Comparison of ENCODE assay signal across 1 cellular context in the genomic region with DNA sequence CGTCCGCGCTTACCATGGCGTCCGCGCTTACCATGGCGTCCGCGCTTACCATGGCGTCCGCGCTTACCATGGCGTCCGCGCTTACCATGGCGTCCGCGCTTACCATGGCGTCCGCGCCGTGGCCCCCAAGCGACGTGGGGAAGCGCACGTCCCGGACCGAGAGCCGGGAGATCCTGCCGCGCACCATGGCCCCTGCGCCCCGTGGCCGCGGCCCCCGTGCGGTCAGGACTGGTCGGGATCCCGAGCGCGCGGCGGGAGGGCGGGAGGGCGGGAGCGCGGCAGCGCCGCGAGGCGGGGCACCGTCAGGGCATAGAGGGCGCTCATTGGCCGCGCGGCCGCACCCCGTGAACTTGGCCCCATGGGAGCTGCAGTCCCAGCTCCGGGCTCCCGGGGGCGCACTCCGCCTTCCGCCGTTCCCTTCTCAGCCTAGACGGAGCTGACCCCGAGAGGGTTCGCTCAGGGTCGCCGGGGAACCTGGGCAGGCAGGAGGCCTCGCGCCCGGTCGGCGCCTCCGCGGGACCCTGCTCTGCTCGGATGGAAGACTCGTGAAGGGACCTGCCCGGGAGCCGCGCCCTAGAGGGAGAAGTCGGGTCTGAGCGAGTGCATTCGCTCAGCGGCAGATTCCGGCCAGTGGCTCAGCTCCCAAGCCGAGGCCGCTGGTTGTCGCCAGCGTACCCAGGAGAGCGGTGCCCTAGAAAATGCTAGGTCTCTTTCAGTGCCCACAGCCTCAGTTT.
TF ChIP-seq lines count a peak whose summit lies in the region.

A gene with protein sequence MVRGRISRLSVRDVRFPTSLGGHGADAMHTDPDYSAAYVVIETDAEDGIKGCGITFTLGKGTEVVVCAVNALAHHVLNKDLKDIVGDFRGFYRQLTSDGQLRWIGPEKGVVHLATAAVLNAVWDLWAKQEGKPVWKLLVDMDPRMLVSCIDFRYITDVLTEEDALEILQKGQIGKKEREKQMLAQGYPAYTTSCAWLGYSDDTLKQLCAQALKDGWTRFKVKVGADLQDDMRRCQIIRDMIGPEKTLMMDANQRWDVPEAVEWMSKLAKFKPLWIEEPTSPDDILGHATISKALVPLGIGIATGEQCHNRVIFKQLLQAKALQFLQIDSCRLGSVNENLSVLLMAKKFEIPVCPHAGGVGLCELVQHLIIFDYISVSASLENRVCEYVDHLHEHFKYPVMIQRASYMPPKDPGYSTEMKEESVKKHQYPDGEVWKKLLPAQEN (minus strand): TSS at position 230 of the 734 bp plus-strand sequence. CDS start 43 bp downstream, at position 187.

TF ChIP-seq in K562, 482 proteins besides CTCF, POLR2A, EP300 and RAD21 (continued from another document and continues in another):
- TF ChIP-seq, protein P1, sequence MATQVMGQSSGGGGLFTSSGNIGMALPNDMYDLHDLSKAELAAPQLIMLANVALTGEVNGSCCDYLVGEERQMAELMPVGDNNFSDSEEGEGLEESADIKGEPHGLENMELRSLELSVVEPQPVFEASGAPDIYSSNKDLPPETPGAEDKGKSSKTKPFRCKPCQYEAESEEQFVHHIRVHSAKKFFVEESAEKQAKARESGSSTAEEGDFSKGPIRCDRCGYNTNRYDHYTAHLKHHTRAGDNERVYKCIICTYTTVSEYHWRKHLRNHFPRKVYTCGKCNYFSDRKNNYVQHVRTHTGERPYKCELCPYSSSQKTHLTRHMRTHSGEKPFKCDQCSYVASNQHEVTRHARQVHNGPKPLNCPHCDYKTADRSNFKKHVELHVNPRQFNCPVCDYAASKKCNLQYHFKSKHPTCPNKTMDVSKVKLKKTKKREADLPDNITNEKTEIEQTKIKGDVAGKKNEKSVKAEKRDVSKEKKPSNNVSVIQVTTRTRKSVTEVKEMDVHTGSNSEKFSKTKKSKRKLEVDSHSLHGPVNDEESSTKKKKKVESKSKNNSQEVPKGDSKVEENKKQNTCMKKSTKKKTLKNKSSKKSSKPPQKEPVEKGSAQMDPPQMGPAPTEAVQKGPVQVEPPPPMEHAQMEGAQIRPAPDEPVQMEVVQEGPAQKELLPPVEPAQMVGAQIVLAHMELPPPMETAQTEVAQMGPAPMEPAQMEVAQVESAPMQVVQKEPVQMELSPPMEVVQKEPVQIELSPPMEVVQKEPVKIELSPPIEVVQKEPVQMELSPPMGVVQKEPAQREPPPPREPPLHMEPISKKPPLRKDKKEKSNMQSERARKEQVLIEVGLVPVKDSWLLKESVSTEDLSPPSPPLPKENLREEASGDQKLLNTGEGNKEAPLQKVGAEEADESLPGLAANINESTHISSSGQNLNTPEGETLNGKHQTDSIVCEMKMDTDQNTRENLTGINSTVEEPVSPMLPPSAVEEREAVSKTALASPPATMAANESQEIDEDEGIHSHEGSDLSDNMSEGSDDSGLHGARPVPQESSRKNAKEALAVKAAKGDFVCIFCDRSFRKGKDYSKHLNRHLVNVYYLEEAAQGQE (CRISPR knock-in tag; IDR thresholded peaks at IDR 0.05; ENCODE audit: low read depth), result no peak
- TF ChIP-seq MBD2 (IDR thresholded peaks at IDR 0.05; ENCODE audit: borderline replicate concordance, low read depth) (peak; percentile 61; the same call in 1 of the 2 replicates), ILK (tag; IDR thresholded peaks at IDR 0.05; ENCODE audit: borderline replicate concordance, low read depth) (no peak), ZNF146 (CRISPR knock-in tag; IDR thresholded peaks at IDR 0.05; ENCODE audit: unreplicated experiment) (no peak), MYBL2 (IDR thresholded peaks at IDR 0.05; ENCODE audit: low read depth) (no peak), MYBL2 (CRISPR knock-in tag; IDR thresholded peaks at IDR 0.05; ENCODE audit: borderline replicate concordance) (no peak), ZNF561 (CRISPR knock-in tag; conservative IDR thresholded peaks at IDR 0.05) (no peak), TAF7 (tag; IDR thresholded peaks at IDR 0.05) (no peak), ZNF12 (CRISPR knock-in tag; IDR thresholded peaks at IDR 0.05) (no peak), CBX3 (IDR thresholded peaks at IDR 0.05; ENCODE audit: borderline replicate concordance in 1 of 2, low read length in 2 of 2) (peak; percentile 56 to 74; a peak in 2 of 3 replicates), PTRF (tag; IDR thresholded peaks at IDR 0.05) (no peak), ZNF133 (CRISPR knock-in tag; IDR thresholded peaks at IDR 0.05) (no peak), PURB (CRISPR knock-in tag; IDR thresholded peaks at IDR 0.05; ENCODE audit: low read depth) (no peak), KDM2B (CRISPR knock-in tag; IDR thresholded peaks at IDR 0.05) (no peak), HSF4 (CRISPR knock-in tag; IDR thresholded peaks at IDR 0.05; ENCODE audit: borderline replicate concordance) (no peak), ZNF583 (CRISPR knock-in tag; IDR thresholded peaks at IDR 0.05) (no peak), CBX1 (IDR thresholded peaks at IDR 0.05; ENCODE audit: low read depth) (peak; percentile 93; the same call in 1 of the 2 replicates), CBX8 (IDR thresholded peaks at IDR 0.05; ENCODE audit: borderline replicate concordance, extremely low read depth, low read depth, low read length, poor library complexity, severe bottlenecking) (no peak), ZSCAN29 (IDR thresholded peaks at IDR 0.05) (no peak), NFIX (CRISPR knock-in tag; IDR thresholded peaks at IDR 0.05; ENCODE audit: low read depth) (no peak), ZNF586 (CRISPR knock-in tag; conservative IDR thresholded peaks at IDR 0.05) (no peak)
- TF ChIP-seq, protein P2, sequence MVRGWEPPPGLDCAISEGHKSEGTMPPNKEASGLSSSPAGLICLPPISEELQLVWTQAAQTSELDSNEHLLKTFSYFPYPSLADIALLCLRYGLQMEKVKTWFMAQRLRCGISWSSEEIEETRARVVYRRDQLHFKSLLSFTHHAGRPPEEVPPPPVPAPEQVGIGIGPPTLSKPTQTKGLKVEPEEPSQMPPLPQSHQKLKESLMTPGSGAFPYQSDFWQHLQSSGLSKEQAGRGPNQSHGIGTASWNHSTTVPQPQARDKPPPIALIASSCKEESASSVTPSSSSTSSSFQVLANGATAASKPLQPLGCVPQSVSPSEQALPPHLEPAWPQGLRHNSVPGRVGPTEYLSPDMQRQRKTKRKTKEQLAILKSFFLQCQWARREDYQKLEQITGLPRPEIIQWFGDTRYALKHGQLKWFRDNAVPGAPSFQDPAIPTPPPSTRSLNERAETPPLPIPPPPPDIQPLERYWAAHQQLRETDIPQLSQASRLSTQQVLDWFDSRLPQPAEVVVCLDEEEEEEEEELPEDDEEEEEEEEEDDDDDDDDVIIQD (CRISPR knock-in tag; IDR thresholded peaks at IDR 0.05), result no peak
- TF ChIP-seq, protein P3, sequence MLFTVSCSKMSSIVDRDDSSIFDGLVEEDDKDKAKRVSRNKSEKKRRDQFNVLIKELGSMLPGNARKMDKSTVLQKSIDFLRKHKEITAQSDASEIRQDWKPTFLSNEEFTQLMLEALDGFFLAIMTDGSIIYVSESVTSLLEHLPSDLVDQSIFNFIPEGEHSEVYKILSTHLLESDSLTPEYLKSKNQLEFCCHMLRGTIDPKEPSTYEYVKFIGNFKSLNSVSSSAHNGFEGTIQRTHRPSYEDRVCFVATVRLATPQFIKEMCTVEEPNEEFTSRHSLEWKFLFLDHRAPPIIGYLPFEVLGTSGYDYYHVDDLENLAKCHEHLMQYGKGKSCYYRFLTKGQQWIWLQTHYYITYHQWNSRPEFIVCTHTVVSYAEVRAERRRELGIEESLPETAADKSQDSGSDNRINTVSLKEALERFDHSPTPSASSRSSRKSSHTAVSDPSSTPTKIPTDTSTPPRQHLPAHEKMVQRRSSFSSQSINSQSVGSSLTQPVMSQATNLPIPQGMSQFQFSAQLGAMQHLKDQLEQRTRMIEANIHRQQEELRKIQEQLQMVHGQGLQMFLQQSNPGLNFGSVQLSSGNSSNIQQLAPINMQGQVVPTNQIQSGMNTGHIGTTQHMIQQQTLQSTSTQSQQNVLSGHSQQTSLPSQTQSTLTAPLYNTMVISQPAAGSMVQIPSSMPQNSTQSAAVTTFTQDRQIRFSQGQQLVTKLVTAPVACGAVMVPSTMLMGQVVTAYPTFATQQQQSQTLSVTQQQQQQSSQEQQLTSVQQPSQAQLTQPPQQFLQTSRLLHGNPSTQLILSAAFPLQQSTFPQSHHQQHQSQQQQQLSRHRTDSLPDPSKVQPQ (CRISPR knock-in tag; IDR thresholded peaks at IDR 0.05; ENCODE audit: borderline replicate concordance), result no peak
- TF ChIP-seq, protein P4, sequence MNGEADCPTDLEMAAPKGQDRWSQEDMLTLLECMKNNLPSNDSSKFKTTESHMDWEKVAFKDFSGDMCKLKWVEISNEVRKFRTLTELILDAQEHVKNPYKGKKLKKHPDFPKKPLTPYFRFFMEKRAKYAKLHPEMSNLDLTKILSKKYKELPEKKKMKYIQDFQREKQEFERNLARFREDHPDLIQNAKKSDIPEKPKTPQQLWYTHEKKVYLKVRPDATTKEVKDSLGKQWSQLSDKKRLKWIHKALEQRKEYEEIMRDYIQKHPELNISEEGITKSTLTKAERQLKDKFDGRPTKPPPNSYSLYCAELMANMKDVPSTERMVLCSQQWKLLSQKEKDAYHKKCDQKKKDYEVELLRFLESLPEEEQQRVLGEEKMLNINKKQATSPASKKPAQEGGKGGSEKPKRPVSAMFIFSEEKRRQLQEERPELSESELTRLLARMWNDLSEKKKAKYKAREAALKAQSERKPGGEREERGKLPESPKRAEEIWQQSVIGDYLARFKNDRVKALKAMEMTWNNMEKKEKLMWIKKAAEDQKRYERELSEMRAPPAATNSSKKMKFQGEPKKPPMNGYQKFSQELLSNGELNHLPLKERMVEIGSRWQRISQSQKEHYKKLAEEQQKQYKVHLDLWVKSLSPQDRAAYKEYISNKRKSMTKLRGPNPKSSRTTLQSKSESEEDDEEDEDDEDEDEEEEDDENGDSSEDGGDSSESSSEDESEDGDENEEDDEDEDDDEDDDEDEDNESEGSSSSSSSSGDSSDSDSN (IDR thresholded peaks at IDR 0.05; ENCODE audit: borderline replicate concordance in 1 of 2, low read depth in 2 of 2, low read length in 2 of 2), result 0 out of 4 replicates have a peak, but pooled peaks of 1 of the 2 experiments have one; percentile 56
- TF ChIP-seq, protein P5, sequence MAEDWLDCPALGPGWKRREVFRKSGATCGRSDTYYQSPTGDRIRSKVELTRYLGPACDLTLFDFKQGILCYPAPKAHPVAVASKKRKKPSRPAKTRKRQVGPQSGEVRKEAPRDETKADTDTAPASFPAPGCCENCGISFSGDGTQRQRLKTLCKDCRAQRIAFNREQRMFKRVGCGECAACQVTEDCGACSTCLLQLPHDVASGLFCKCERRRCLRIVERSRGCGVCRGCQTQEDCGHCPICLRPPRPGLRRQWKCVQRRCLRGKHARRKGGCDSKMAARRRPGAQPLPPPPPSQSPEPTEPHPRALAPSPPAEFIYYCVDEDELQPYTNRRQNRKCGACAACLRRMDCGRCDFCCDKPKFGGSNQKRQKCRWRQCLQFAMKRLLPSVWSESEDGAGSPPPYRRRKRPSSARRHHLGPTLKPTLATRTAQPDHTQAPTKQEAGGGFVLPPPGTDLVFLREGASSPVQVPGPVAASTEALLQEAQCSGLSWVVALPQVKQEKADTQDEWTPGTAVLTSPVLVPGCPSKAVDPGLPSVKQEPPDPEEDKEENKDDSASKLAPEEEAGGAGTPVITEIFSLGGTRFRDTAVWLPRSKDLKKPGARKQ (CRISPR knock-in tag; IDR thresholded peaks at IDR 0.05), result peak; percentile 96
- TF ChIP-seq, protein P6, sequence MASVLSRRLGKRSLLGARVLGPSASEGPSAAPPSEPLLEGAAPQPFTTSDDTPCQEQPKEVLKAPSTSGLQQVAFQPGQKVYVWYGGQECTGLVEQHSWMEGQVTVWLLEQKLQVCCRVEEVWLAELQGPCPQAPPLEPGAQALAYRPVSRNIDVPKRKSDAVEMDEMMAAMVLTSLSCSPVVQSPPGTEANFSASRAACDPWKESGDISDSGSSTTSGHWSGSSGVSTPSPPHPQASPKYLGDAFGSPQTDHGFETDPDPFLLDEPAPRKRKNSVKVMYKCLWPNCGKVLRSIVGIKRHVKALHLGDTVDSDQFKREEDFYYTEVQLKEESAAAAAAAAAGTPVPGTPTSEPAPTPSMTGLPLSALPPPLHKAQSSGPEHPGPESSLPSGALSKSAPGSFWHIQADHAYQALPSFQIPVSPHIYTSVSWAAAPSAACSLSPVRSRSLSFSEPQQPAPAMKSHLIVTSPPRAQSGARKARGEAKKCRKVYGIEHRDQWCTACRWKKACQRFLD (CRISPR knock-in tag; IDR thresholded peaks at IDR 0.05), result peak; percentile 23; the same call in 1 of the 2 replicates
- TF ChIP-seq, protein P7, sequence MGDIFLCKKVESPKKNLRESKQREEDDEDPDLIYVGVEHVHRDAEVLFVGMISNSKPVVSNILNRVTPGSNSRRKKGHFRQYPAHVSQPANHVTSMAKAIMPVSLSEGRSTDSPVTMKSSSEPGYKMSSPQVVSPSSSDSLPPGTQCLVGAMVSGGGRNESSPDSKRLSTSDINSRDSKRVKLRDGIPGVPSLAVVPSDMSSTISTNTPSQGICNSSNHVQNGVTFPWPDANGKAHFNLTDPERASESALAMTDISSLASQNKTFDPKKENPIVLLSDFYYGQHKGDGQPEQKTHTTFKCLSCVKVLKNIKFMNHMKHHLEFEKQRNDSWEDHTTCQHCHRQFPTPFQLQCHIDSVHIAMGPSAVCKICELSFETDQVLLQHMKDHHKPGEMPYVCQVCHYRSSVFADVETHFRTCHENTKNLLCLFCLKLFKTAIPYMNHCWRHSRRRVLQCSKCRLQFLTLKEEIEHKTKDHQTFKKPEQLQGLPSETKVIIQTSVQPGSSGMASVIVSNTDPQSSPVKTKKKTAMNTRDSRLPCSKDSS (IDR thresholded peaks at IDR 0.05; ENCODE audit: low read depth, partially characterized antibody), result no peak
- TF ChIP-seq, protein P8, sequence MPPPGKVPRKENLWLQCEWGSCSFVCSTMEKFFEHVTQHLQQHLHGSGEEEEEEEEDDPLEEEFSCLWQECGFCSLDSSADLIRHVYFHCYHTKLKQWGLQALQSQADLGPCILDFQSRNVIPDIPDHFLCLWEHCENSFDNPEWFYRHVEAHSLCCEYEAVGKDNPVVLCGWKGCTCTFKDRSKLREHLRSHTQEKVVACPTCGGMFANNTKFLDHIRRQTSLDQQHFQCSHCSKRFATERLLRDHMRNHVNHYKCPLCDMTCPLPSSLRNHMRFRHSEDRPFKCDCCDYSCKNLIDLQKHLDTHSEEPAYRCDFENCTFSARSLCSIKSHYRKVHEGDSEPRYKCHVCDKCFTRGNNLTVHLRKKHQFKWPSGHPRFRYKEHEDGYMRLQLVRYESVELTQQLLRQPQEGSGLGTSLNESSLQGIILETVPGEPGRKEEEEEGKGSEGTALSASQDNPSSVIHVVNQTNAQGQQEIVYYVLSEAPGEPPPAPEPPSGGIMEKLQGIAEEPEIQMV (tag; conservative IDR thresholded peaks at IDR 0.05; ENCODE audit: low read depth), result peak; percentile 50; the same call in 1 of the 2 replicates
